17 cellular contexts compared by ENCODE assay signal in the genomic region with DNA sequence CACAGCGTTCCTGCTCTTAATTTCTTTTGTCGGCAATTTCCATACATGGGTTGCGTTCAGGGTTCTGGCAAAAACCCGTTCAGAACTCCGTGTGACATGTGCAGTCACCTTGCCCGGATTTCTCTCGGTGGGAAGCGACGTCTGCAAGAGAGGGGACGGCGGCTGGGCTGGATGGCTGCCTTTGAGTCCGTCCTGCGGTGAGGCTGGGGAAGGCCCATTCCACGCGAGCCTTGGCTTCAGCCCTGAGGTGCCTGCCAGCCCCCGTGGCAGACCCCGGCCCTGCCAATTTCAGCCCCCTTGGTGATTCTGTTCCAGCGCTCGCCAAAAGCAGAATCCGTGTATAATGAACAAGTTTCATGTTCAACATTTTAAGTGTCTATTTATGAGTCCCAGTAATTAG.
DNase-seq lines count a peak whose midpoint lies in the region; ATAC-seq, FAIRE-seq and TF ChIP-seq lines count a peak whose summit lies in the region.
"Had no signal": no experiment of that assay in that cellular context is flagged by ENCODE, and none has a peak within 500 bp of the region (broad histone marks: within the 10 kb centered on the region; RNA-seq: fewer than 3 reads in every experiment).

No MANE protein-coding gene starts in this region.

- H3K36me3 Mint-ChIP-seq in astrocyte (ENCODE audit: low read depth, unreplicated experiment) = no peaks in the 10 kb centered on the region
- H3K36me3 Mint-ChIP-seq: CD4-positive, CD25-positive, alpha-beta regulatory T cell had no signal

- H3K9me3 ChIP-seq in astrocyte (ENCODE audit: insufficient read depth, low read depth, low read length) = no peaks in the 10 kb centered on the region
- H3K9me3 ChIP-seq: BLaER1 treated with 17β-estradiol and CSF1 and Interleukin-3, amounts not matched to agents 10 nM and 100 nM had no signal

- no peak overlapping the region for H3K27ac Mint-ChIP-seq in astrocyte (ENCODE audit: unreplicated experiment)
- H3K27ac Mint-ChIP-seq: CD4-positive, CD25-positive, alpha-beta regulatory T cell had no signal

- H3K18ac ChIP-seq in mesendoderm (ENCODE audit: low read length) = no peak overlapping the region

- H3K56ac ChIP-seq in mesendoderm (ENCODE audit: low read length) = no peak overlapping the region

- peaks cover 2% of the 10 kb centered on the region for H3K4me1 Mint-ChIP-seq in astrocyte (ENCODE audit: low read depth, unreplicated experiment)
- H3K4me1 Mint-ChIP-seq: CD4-positive, CD25-positive, alpha-beta regulatory T cell had no signal

- H3K9ac ChIP-seq in astrocyte (ENCODE audit: low read length) (no peak overlapping the region), mesendoderm (ENCODE audit: low read length) (no peak overlapping the region)
- H3K9ac ChIP-seq: BLaER1 treated with 17β-estradiol and CSF1 and Interleukin-3, amounts not matched to agents 10 nM and 100 nM had no signal

- H2BK5ac ChIP-seq in mesendoderm (ENCODE audit: low read length) = no peak overlapping the region

- H3K79me2 ChIP-seq in astrocyte (ENCODE audit: insufficient read depth, low read length) (no peaks in the 10 kb centered on the region), mesendoderm (ENCODE audit: control insufficient read depth, insufficient read depth, low read length) (no peaks in the 10 kb centered on the region)

- H2BK15ac ChIP-seq in mesendoderm (replicated peaks; ENCODE audit: low read depth) = no peak overlapping the region

- H3K4me3 Mint-ChIP-seq in astrocyte (ENCODE audit: unreplicated experiment) = no peak overlapping the region
- H3K4me3 Mint-ChIP-seq: CD4-positive, CD25-positive, alpha-beta regulatory T cell had no signal

- DNase-seq in H7 = peak; percentile 26
- DNase-seq in astrocyte (ENCODE audit: low read depth) = no peak
- DNase-seq in mesendoderm = no peak
- DNase-seq in retina = peak; percentile 72
- DNase-seq in islet precursor cell = no peak
- no peak for DNase-seq in AG20443 (ENCODE audit: low spot score)
- DNase-seq: 8988T; Calu3; CD4-positive, CD25-positive, alpha-beta regulatory T cell; DMS 273 treated with DMSO at 0.1 percent for 48 hours; Karpas-422 had no signal

- TF ChIP-seq CTCF in astrocyte (IDR thresholded peaks at IDR 0.05; ENCODE audit: insufficient read depth, low read depth, low read length) = no peak

- H3K27me3 ChIP-seq in H7 (ENCODE audit: control insufficient read depth, insufficient read depth, low read length) (no peaks in the 10 kb centered on the region), astrocyte (ENCODE audit: insufficient read depth, low read length) (peaks cover 33% of the 10 kb centered on the region), mesendoderm (ENCODE audit: insufficient read depth, low read length, poor library complexity) (no peaks in the 10 kb centered on the region)
- H3K27me3 ChIP-seq: BLaER1 treated with 17β-estradiol and CSF1 and Interleukin-3, amounts not matched to agents 10 nM and 100 nM had no signal

- H2BK120ac ChIP-seq in mesendoderm (ENCODE audit: low read depth, low read length) = peak overlapping the region; percentile 22

- no peaks in the 10 kb centered on the region for H3K4me1 ChIP-seq in astrocyte (ENCODE audit: insufficient read depth, low read length)
- H3K4me1 ChIP-seq in mesendoderm (ENCODE audit: control insufficient read depth, low read depth, low read length) = peaks cover 5% of the 10 kb centered on the region
- H3K4me1 ChIP-seq: BLaER1 treated with 17β-estradiol and CSF1 and Interleukin-3, amounts not matched to agents 10 nM and 100 nM had no signal

- no peak overlapping the region for H2AK5ac ChIP-seq in mesendoderm (ENCODE audit: low read length)

- H3K79me1 ChIP-seq in mesendoderm (ENCODE audit: low read length) = no peaks in the 10 kb centered on the region

- H3K9me3 Mint-ChIP-seq in astrocyte (ENCODE audit: unreplicated experiment) = no peaks in the 10 kb centered on the region

- ATAC-seq in HG03342 (IDR thresholded peaks at IDR 0.05; ENCODE audit: unreplicated experiment) = no peak
- ATAC-seq: GM12878, K562 had no signal

- FAIRE-seq in astrocyte (lab: Jason Lieb, UNC) = no peak
- FAIRE-seq: GM12878, GM18507, HTR-8/SVneo, K562 had no signal

- no peaks in the 10 kb centered on the region for H4K20me1 ChIP-seq in astrocyte (ENCODE audit: insufficient read depth, low read length)
- H4K20me1 ChIP-seq: BLaER1 treated with 17β-estradiol and CSF1 and Interleukin-3, amounts not matched to agents 10 nM and 100 nM had no signal

- peaks cover 47% of the 10 kb centered on the region for H3K27me3 Mint-ChIP-seq in astrocyte (ENCODE audit: low read depth, unreplicated experiment)

- H4K5ac ChIP-seq in mesendoderm (ENCODE audit: low read length) = no peak overlapping the region

- peak overlapping the region; percentile 62 for H3K4me2 ChIP-seq in astrocyte (ENCODE audit: low read length)
- H3K4me2 ChIP-seq in mesendoderm (ENCODE audit: low read length) = no peak overlapping the region
- H3K4me2 ChIP-seq: BLaER1 treated with 17β-estradiol and CSF1 and Interleukin-3, amounts not matched to agents 10 nM and 100 nM had no signal

- no peak overlapping the region for H3K23ac ChIP-seq in mesendoderm (ENCODE audit: low read length)

- H3K36me3 ChIP-seq in H7 (replicated peaks; ENCODE audit: control insufficient read depth, insufficient read depth, low read length) (no peaks in the 10 kb centered on the region), astrocyte (ENCODE audit: insufficient read depth, low read length) (no peaks in the 10 kb centered on the region), mesendoderm (ENCODE audit: control insufficient read depth, insufficient read depth, low read length) (no peaks in the 10 kb centered on the region)
- H3K36me3 ChIP-seq: BLaER1 treated with 17β-estradiol and CSF1 and Interleukin-3, amounts not matched to agents 10 nM and 100 nM had no signal

- H4K8ac ChIP-seq in mesendoderm (ENCODE audit: low read depth, low read length) = no peak overlapping the region

- no CpG with 5 or more reads among the region's 20 CpGs for WGBS in mesendoderm (ENCODE audit: extremely low coverage, insufficient coverage, low lambda C conversion rate)

- H3K4ac ChIP-seq in mesendoderm (ENCODE audit: low read depth, low read length) = no peak overlapping the region

- H3K27ac ChIP-seq in astrocyte (ENCODE audit: low read depth, low read length) = no peak overlapping the region
- no peak overlapping the region for H3K27ac ChIP-seq in mesendoderm (ENCODE audit: low read depth, low read length)
- H3K27ac ChIP-seq: BLaER1 treated with 17β-estradiol and CSF1 and Interleukin-3, amounts not matched to agents 10 nM and 100 nM had no signal

- peak overlapping the region; percentile 58 for H2AFZ ChIP-seq in astrocyte (ENCODE audit: low read depth, low read length)

- no peak overlapping the region for H3K4me3 ChIP-seq in H7 (ENCODE audit: insufficient read depth, low read depth, low read length)
- no peak overlapping the region for H3K4me3 ChIP-seq in astrocyte (ENCODE audit: insufficient read depth, low read depth, low read length)
- H3K4me3 ChIP-seq in mesendoderm (ENCODE audit: low read length) = no peak overlapping the region
- H3K4me3 ChIP-seq: BLaER1 treated with 17β-estradiol and CSF1 and Interleukin-3, amounts not matched to agents 10 nM and 100 nM; GM12878; K562 had no signal

Comparison
In these comparisons a context has a peak if more than half of its experiments do, and no peak if none do; other contexts are left out.
1. DNase-seq: peak in H7 (single experiment) and retina (single experiment); none in astrocyte (single experiment), mesendoderm (single experiment), islet precursor cell (single experiment) and AG20443 (single experiment).